Comparison of ENCODE assay signal across 20 cellular contexts in genomic region chr11:124150684-124151083, GRCh38. TPM values are rescaled to one million over a fixed set of nuclear protein-coding genes. Genes with fewer than 3 reads are reported as not detected.
"Had no signal": no experiment of that assay in that cellular context is flagged by ENCODE, and none has a peak within 500 bp of the region (broad histone marks: within the 10 kb centered on the region; RNA-seq: fewer than 3 reads in every experiment).

No MANE protein-coding gene starts in this region.

- DNase-seq: activated CD4-positive, alpha-beta T cell treated with anti-CD3 and anti-CD28 coated beads for 48 hours; activated CD8-positive, alpha-beta memory T cell treated with anti-CD3 and anti-CD28 coated beads, Interleukin-2, amount 50 U/mL, for 48 hours; activated CD8-positive, alpha-beta T cell treated with anti-CD3 and anti-CD28 coated beads, Interleukin-2, amount 10 ng/mL, durations not matched to agents 7 days and 5 days; activated naive CD8-positive, alpha-beta T cell treated with anti-CD3 and anti-CD28 coated beads, Interleukin-2, amount 10 ng/mL, durations not matched to agents 7 days and 5 days; anterior cingulate cortex; endodermal cell; hypothalamus; lower lobe of right lung; midbrain; naive thymus-derived CD4-positive, alpha-beta T cell; retina; stimulated activated CD4-positive, alpha-beta T cell treated with anti-CD3 and anti-CD28 coated beads, Interleukin-15, amount 100 ng/mL, for 24 hours; stimulated activated CD4-positive, alpha-beta T cell treated with anti-CD3 and anti-CD28 coated beads, Interleukin-4, amount 100 ng/mL, for 24 hours; stomach had no signal

- H3K36me3 ChIP-seq: neutrophil had no signal

- H3K27me3 ChIP-seq: neutrophil, stomach had no signal

- ATAC-seq: activated CD8-positive, alpha-beta T cell treated with anti-CD3 and anti-CD28 coated beads, Interleukin-2, amount 10 ng/mL, durations not matched to agents 7 days and 5 days; lower lobe of right lung; naive thymus-derived CD4-positive, alpha-beta T cell had no signal

- H3K9me3 ChIP-seq: lower lobe of right lung, neutrophil, stomach, thoracic aorta had no signal

- H3K27ac ChIP-seq: lower lobe of right lung, neutrophil, stomach, thoracic aorta had no signal

- H3K4me1 ChIP-seq: lower lobe of right lung, stomach had no signal

- H3K4me3 ChIP-seq: lower lobe of right lung, stomach, thoracic aorta had no signal

RNA-seq across cellular contexts. Expression of gene OR10D3, which starts 32.5 kb away (rescaled TPM):
- total RNA-seq: activated CD8-positive, alpha-beta T cell treated with anti-CD3 and anti-CD28 coated beads, Interleukin-2, amount 10 ng/mL, durations not matched to agents 7 days and 5 days; activated naive CD8-positive, alpha-beta T cell treated with anti-CD3 and anti-CD28 coated beads, Interleukin-2, amount 10 ng/mL, durations not matched to agents 7 days and 5 days; chondrocyte; dermis microvascular lymphatic vessel endothelial cell; lower lobe of right lung; naive thymus-derived CD4-positive, alpha-beta T cell; stomach; thoracic aorta; urinary bladder had no signal
- polyA plus RNA-seq: esophagus; naive thymus-derived CD4-positive, alpha-beta T cell; stomach; urinary bladder had no signal
